10 cellular contexts compared by ENCODE assay signal in genomic region chr4:89929425-89930272, GRCh38.
A peak's percentile ranks its signal among the peaks of the same experiment; 100 is the strongest.
DNase-seq lines count a peak whose midpoint lies in the region; ATAC-seq lines count a peak whose summit lies in the region.
"Had no signal": no experiment of that assay in that cellular context is flagged by ENCODE, and none has a peak within 500 bp of the region (broad histone marks: within the 10 kb centered on the region; RNA-seq: fewer than 3 reads in every experiment).

No MANE protein-coding gene starts in this region.

- H3K27me3 Mint-ChIP-seq in central memory CD8-positive, alpha-beta T cell: peaks cover 18% of the 10 kb centered on the region

- peaks cover 8% of the 10 kb centered on the region for H3K9me3 Mint-ChIP-seq in central memory CD8-positive, alpha-beta T cell

- H3K4me3 Mint-ChIP-seq in central memory CD8-positive, alpha-beta T cell: peak overlapping the region; percentile 46
- H3K4me3 Mint-ChIP-seq: mesothelial cell of epicardium had no signal

- peak; percentile 7 for DNase-seq in ELR (ENCODE audit: low read depth)
- no peak for DNase-seq in central memory CD8-positive, alpha-beta T cell (ENCODE audit: low spot score in 2 of 2)
- DNase-seq in NCI-H526 treated with DMSO at 0.1 percent for 48 hours (lab: John Stamatoyannopoulos, UW): no peak
- DNase-seq in UCSD-AML1 (lab: John Stamatoyannopoulos, UW; ENCODE audit: unreplicated experiment): no peak
- no peak for DNase-seq in cortex of kidney (lab: John Stamatoyannopoulos, UW)
- no peak for DNase-seq in head of caudate nucleus
- DNase-seq: OCI-M1 had no signal

- H3K4me1 Mint-ChIP-seq in central memory CD8-positive, alpha-beta T cell: peaks cover 12% of the 10 kb centered on the region

- intact Hi-C loops in head of caudate nucleus (cut with DNase I): no loop called here

- H3K27ac Mint-ChIP-seq in central memory CD8-positive, alpha-beta T cell (ENCODE audit: low read depth): peak overlapping the region; percentile 67
- H3K27ac Mint-ChIP-seq: mesothelial cell of epicardium had no signal

- peak; percentile 92 for ATAC-seq in GM19452 (IDR thresholded peaks at IDR 0.05; ENCODE audit: unreplicated experiment)
- ATAC-seq in HG03342 (IDR thresholded peaks at IDR 0.05; ENCODE audit: unreplicated experiment): peak; percentile 87
- ATAC-seq in central memory CD8-positive, alpha-beta T cell (replicated peaks; ENCODE audit: extremely low read depth, poor library complexity, severe bottlenecking): peak; percentile 93

- no peaks in the 10 kb centered on the region for H3K36me3 Mint-ChIP-seq in central memory CD8-positive, alpha-beta T cell (ENCODE audit: insufficient read depth)
- H3K36me3 Mint-ChIP-seq: mesothelial cell of epicardium had no signal
